In the genomic region with DNA sequence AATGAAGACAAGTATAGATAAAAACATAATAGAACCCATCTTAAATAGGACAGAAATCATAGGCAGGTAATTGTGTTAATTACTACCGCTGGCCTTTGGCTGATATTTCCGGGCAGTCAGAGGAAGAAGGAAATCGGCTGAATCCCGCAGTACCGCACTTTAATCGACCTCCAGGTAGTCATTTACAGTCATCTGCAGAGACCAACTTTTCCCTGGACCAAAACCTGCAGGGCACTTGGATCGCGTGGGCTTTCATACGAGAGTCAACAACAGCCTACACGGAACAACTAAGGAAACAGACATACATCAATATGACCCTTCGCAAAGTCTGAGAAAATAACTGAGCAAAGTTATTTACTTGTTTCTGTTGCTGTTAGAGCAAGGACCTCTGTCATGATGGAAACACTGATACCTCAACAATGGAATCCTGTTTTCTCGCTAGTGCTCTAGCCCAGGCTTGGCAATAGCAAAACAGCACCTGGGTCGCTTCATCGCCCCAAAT, we compare ENCODE assay signal across 8 cellular contexts.
DNase-seq lines count a peak whose midpoint lies in the region; ATAC-seq and TF ChIP-seq lines count a peak whose summit lies in the region.

No MANE protein-coding gene starts in this region.

- no peaks in the 10 kb centered on the region for H3K27me3 ChIP-seq in HL-60 (ENCODE audit: insufficient read depth, poor library complexity, severe bottlenecking)

- peaks cover 8% of the 10 kb centered on the region for H3K36me3 Mint-ChIP-seq in activated naive CD4-positive, alpha-beta T cell treated with anti-CD3 and anti-CD28 coated beads, Interleukin-2, amount 50 U/mL, for 24 hours
- H3K36me3 Mint-ChIP-seq in stimulated activated memory B cell treated with anti-CD40 and anti-IgM and Interleukin-4, amounts not matched to agents 10 μg/mL and 1 μg/mL and 100 μg/mL, for 72 hours, result peaks cover 7% of the 10 kb centered on the region

- TF ChIP-seq CTCF in HL-60 (IDR thresholded peaks at IDR 0.05; ENCODE audit: insufficient read depth, low read length), result no peak
- TF ChIP-seq CTCF in GM10248 (IDR thresholded peaks at IDR 0.05; ENCODE audit: control extremely low read depth, extremely low read depth, low read depth, missing control alignments), result no peak

- no peaks in the 10 kb centered on the region for H3K9me3 ChIP-seq in iPS-18c (ENCODE audit: control insufficient read depth, insufficient read depth, low read length)

- H3K4me1 Mint-ChIP-seq in activated naive CD4-positive, alpha-beta T cell treated with anti-CD3 and anti-CD28 coated beads, Interleukin-2, amount 50 U/mL, for 24 hours, result peaks cover 66% of the 10 kb centered on the region
- peaks cover 46% of the 10 kb centered on the region for H3K4me1 Mint-ChIP-seq in stimulated activated memory B cell treated with anti-CD40 and anti-IgM and Interleukin-4, amounts not matched to agents 10 μg/mL and 1 μg/mL and 100 μg/mL, for 72 hours

- peak overlapping the region; percentile 96 for H3K4me3 Mint-ChIP-seq in activated naive CD4-positive, alpha-beta T cell treated with anti-CD3 and anti-CD28 coated beads, Interleukin-2, amount 50 U/mL, for 24 hours
- H3K4me3 Mint-ChIP-seq in stimulated activated memory B cell treated with anti-CD40 and anti-IgM and Interleukin-4, amounts not matched to agents 10 μg/mL and 1 μg/mL and 100 μg/mL, for 72 hours, result peak overlapping the region; percentile 96

- DNase-seq in D341Med (ENCODE audit: low spot score) (peak; percentile 8), HL-60 (ENCODE audit: low read depth in 1 of 2, low spot score in 1 of 2) (no peak), GM10248 (ENCODE audit: extremely low spot score) (no peak), DMS153 treated with DMSO at 0.1 percent for 48 hours (lab: John Stamatoyannopoulos, UW; ENCODE audit: unreplicated experiment) (no peak)

- POLR2A ChIA-PET in GM10248 (lab: Yijun Ruan, JAX), result interaction anchor here (0.8 kb wide), 1 partner anchor 15 kb away, joined by 4 read pairs; no protein-coding TSS in a partner anchor

- H3K27ac ChIP-seq in HL-60 (replicated peaks), result peak overlapping the region; percentile 72

- no peaks in the 10 kb centered on the region for H3K9me3 Mint-ChIP-seq in activated naive CD4-positive, alpha-beta T cell treated with anti-CD3 and anti-CD28 coated beads, Interleukin-2, amount 50 U/mL, for 24 hours
- no peaks in the 10 kb centered on the region for H3K9me3 Mint-ChIP-seq in stimulated activated memory B cell treated with anti-CD40 and anti-IgM and Interleukin-4, amounts not matched to agents 10 μg/mL and 1 μg/mL and 100 μg/mL, for 72 hours

- CTCF ChIA-PET in GM10248 (lab: Yijun Ruan, JAX), result interaction anchor here (0.6 to 3.5 kb wide), 6 partner anchors 10 to 20 kb away, joined by 3 to 26 read pairs (median 5); no protein-coding TSS in a partner anchor

- H3K4me3 ChIP-seq in HL-60 (replicated peaks; ENCODE audit: insufficient read depth, low read length) (peak overlapping the region; percentile 97), iPS-18c (ENCODE audit: insufficient read depth, low read depth, low read length) (peak overlapping the region; percentile 51)

- H3K27me3 Mint-ChIP-seq in activated naive CD4-positive, alpha-beta T cell treated with anti-CD3 and anti-CD28 coated beads, Interleukin-2, amount 50 U/mL, for 24 hours, result no peaks in the 10 kb centered on the region
- H3K27me3 Mint-ChIP-seq in stimulated activated memory B cell treated with anti-CD40 and anti-IgM and Interleukin-4, amounts not matched to agents 10 μg/mL and 1 μg/mL and 100 μg/mL, for 72 hours, result no peaks in the 10 kb centered on the region

- peak overlapping the region; percentile 94 for H3K27ac Mint-ChIP-seq in activated naive CD4-positive, alpha-beta T cell treated with anti-CD3 and anti-CD28 coated beads, Interleukin-2, amount 50 U/mL, for 24 hours
- peak overlapping the region; percentile 84 for H3K27ac Mint-ChIP-seq in stimulated activated memory B cell treated with anti-CD40 and anti-IgM and Interleukin-4, amounts not matched to agents 10 μg/mL and 1 μg/mL and 100 μg/mL, for 72 hours

- no peak for ATAC-seq in stimulated activated memory B cell treated with anti-CD40 and anti-IgM and Interleukin-4, amounts not matched to agents 10 μg/mL and 1 μg/mL and 100 μg/mL, for 72 hours
- ATAC-seq in HG02840 (IDR thresholded peaks at IDR 0.05; ENCODE audit: low FRiP score, unreplicated experiment), result no peak
